In genomic region chr3:11944052-11944673, GRCh38 we compare ENCODE assay signal across 8 cellular contexts.
DNase-seq lines count a peak whose midpoint lies in the region; ATAC-seq and TF ChIP-seq lines count a peak whose summit lies in the region.

No MANE protein-coding gene starts in this region.

- intact Hi-C loops in activated CD8-positive, alpha-beta T cell treated with anti-CD3 and anti-CD28 coated beads for 36 hours (cut with micrococcal nuclease): no loop called here

- H3K9me3 Mint-ChIP-seq in activated CD8-positive, alpha-beta T cell treated with anti-CD3 and anti-CD28 coated beads for 36 hours: peaks cover 8% of the 10 kb centered on the region
- H3K9me3 Mint-ChIP-seq in activated CD8-positive, alpha-beta T cell treated with anti-CD3 and anti-CD28 coated beads, Interleukin-2, amount 10 ng/mL, durations not matched to agents 7 days and 5 days (ENCODE audit: insufficient read depth): no peaks in the 10 kb centered on the region
- H3K9me3 Mint-ChIP-seq in osteocyte (ENCODE audit: unreplicated experiment): no peaks in the 10 kb centered on the region
- peaks cover 9 to 12% of the 10 kb centered on the region in 2 donors for H3K9me3 Mint-ChIP-seq in stimulated activated naive CD8-positive, alpha-beta T cell treated with anti-CD3 and anti-CD28 coated beads, Interleukin-15, amount 100 ng/mL, for 72 hours

- POLR2A ChIA-PET in activated CD8-positive, alpha-beta T cell treated with anti-CD3 and anti-CD28 coated beads for 36 hours (lab: Charles Lee): no interaction called here
- POLR2A ChIA-PET in activated CD8-positive, alpha-beta T cell treated with anti-CD3 and anti-CD28 coated beads, Interleukin-2, amount 10 ng/mL, durations not matched to agents 7 days and 5 days (lab: Charles Lee): no interaction called here

- H3K36me3 Mint-ChIP-seq in activated CD8-positive, alpha-beta T cell treated with anti-CD3 and anti-CD28 coated beads for 36 hours (ENCODE audit: low read depth): no peaks in the 10 kb centered on the region
- H3K36me3 Mint-ChIP-seq in activated CD8-positive, alpha-beta T cell treated with anti-CD3 and anti-CD28 coated beads, Interleukin-2, amount 10 ng/mL, durations not matched to agents 7 days and 5 days (ENCODE audit: low read depth): no peaks in the 10 kb centered on the region
- no peaks in the 10 kb centered on the region for H3K36me3 Mint-ChIP-seq in osteocyte (ENCODE audit: unreplicated experiment)

- peaks cover 7% of the 10 kb centered on the region for H3K27me3 Mint-ChIP-seq in activated CD8-positive, alpha-beta T cell treated with anti-CD3 and anti-CD28 coated beads for 36 hours
- H3K27me3 Mint-ChIP-seq in activated CD8-positive, alpha-beta T cell treated with anti-CD3 and anti-CD28 coated beads, Interleukin-2, amount 10 ng/mL, durations not matched to agents 7 days and 5 days (ENCODE audit: low read depth): no peaks in the 10 kb centered on the region
- H3K27me3 Mint-ChIP-seq in osteocyte (ENCODE audit: unreplicated experiment): peaks cover 2% of the 10 kb centered on the region
- H3K27me3 Mint-ChIP-seq in stimulated activated naive CD8-positive, alpha-beta T cell treated with anti-CD3 and anti-CD28 coated beads, Interleukin-15, amount 100 ng/mL, for 72 hours: no peaks in the 10 kb centered on the region

- ATAC-seq in activated CD8-positive, alpha-beta T cell treated with anti-CD3 and anti-CD28 coated beads for 36 hours: no peak
- ATAC-seq in activated CD8-positive, alpha-beta T cell treated with anti-CD3 and anti-CD28 coated beads, Interleukin-2, amount 10 ng/mL, durations not matched to agents 7 days and 5 days: no peak
- no peak for ATAC-seq in GM18517 (IDR thresholded peaks at IDR 0.05; ENCODE audit: unreplicated experiment)
- no peak for ATAC-seq in stimulated activated naive CD8-positive, alpha-beta T cell treated with anti-CD3 and anti-CD28 coated beads, Interleukin-15, amount 100 ng/mL, for 72 hours

- H3K4me1 Mint-ChIP-seq in activated CD8-positive, alpha-beta T cell treated with anti-CD3 and anti-CD28 coated beads for 36 hours (ENCODE audit: low read depth): no peaks in the 10 kb centered on the region
- H3K4me1 Mint-ChIP-seq in activated CD8-positive, alpha-beta T cell treated with anti-CD3 and anti-CD28 coated beads, Interleukin-2, amount 10 ng/mL, durations not matched to agents 7 days and 5 days (ENCODE audit: low read depth): no peaks in the 10 kb centered on the region
- no peaks in the 10 kb centered on the region for H3K4me1 Mint-ChIP-seq in osteocyte (ENCODE audit: unreplicated experiment)
- no peaks in the 10 kb centered on the region for H3K4me1 Mint-ChIP-seq in stimulated activated naive CD8-positive, alpha-beta T cell treated with anti-CD3 and anti-CD28 coated beads, Interleukin-15, amount 100 ng/mL, for 72 hours

- CTCF ChIA-PET in activated CD8-positive, alpha-beta T cell treated with anti-CD3 and anti-CD28 coated beads for 36 hours (lab: Charles Lee): interaction anchor here (0.9 kb wide), 1 partner anchor 64 kb away, joined by 3 read pairs; no protein-coding TSS in a partner anchor
- CTCF ChIA-PET in activated CD8-positive, alpha-beta T cell treated with anti-CD3 and anti-CD28 coated beads, Interleukin-2, amount 10 ng/mL, durations not matched to agents 7 days and 5 days (lab: Charles Lee): no interaction called here

- no peak for DNase-seq in activated CD8-positive, alpha-beta T cell treated with anti-CD3 and anti-CD28 coated beads for 36 hours
- DNase-seq in activated CD8-positive, alpha-beta T cell treated with anti-CD3 and anti-CD28 coated beads, Interleukin-2, amount 10 ng/mL, durations not matched to agents 7 days and 5 days: no peak
- DNase-seq in NCI-H69 (lab: John Stamatoyannopoulos, UW) (peak; percentile 61), epithelial cell of proximal tubule (ENCODE audit: low read depth) (no peak), osteocyte (ENCODE audit: extremely low spot score, unreplicated experiment) (peak; percentile 40)
- no peak for DNase-seq in stimulated activated CD4-positive, alpha-beta T cell treated with anti-CD3 and anti-CD28 coated beads, Interleukin-4, amount 100 ng/mL, for 24 hours
- DNase-seq in stimulated activated naive CD8-positive, alpha-beta T cell treated with anti-CD3 and anti-CD28 coated beads, Interleukin-15, amount 100 ng/mL, for 72 hours: no peak

- no peak overlapping the region for H3K4me3 Mint-ChIP-seq in activated CD8-positive, alpha-beta T cell treated with anti-CD3 and anti-CD28 coated beads for 36 hours
- H3K4me3 Mint-ChIP-seq in activated CD8-positive, alpha-beta T cell treated with anti-CD3 and anti-CD28 coated beads, Interleukin-2, amount 10 ng/mL, durations not matched to agents 7 days and 5 days: no peak overlapping the region
- H3K4me3 Mint-ChIP-seq in osteocyte (ENCODE audit: unreplicated experiment): no peak overlapping the region
- no peak overlapping the region for H3K4me3 Mint-ChIP-seq in stimulated activated naive CD8-positive, alpha-beta T cell treated with anti-CD3 and anti-CD28 coated beads, Interleukin-15, amount 100 ng/mL, for 72 hours

- TF ChIP-seq CTCF in activated CD8-positive, alpha-beta T cell treated with anti-CD3 and anti-CD28 coated beads for 36 hours (IDR thresholded peaks at IDR 0.05): peak; percentile 22
- peak; percentile 87 for TF ChIP-seq CTCF in epithelial cell of proximal tubule (conservative IDR thresholded peaks at IDR 0.05; ENCODE audit: low read depth, low read length)
- peak; percentile 44 for TF ChIP-seq CTCF in osteocyte (IDR thresholded peaks at IDR 0.05)

- H3K27ac Mint-ChIP-seq in activated CD8-positive, alpha-beta T cell treated with anti-CD3 and anti-CD28 coated beads for 36 hours: no peak overlapping the region
- no peak overlapping the region for H3K27ac Mint-ChIP-seq in activated CD8-positive, alpha-beta T cell treated with anti-CD3 and anti-CD28 coated beads, Interleukin-2, amount 10 ng/mL, durations not matched to agents 7 days and 5 days
- no peak overlapping the region for H3K27ac Mint-ChIP-seq in osteocyte (ENCODE audit: unreplicated experiment)
- no peak overlapping the region for H3K27ac Mint-ChIP-seq in stimulated activated naive CD8-positive, alpha-beta T cell treated with anti-CD3 and anti-CD28 coated beads, Interleukin-15, amount 100 ng/mL, for 72 hours

- H3K4me3 ChIP-seq in epithelial cell of proximal tubule (ENCODE audit: low read depth, low read length): no peak overlapping the region

Comparison
In these comparisons a context has a peak if more than half of its experiments do, and no peak if none do; other contexts are left out.
1. DNase-seq: peak in NCI-H69 (single experiment) and osteocyte (single experiment); none in activated CD8-positive, alpha-beta T cell treated with anti-CD3 and anti-CD28 coated beads for 36 hours (single experiment), activated CD8-positive, alpha-beta T cell treated with anti-CD3 and anti-CD28 coated beads, Interleukin-2, amount 10 ng/mL, durations not matched to agents 7 days and 5 days (single experiment), epithelial cell of proximal tubule (single experiment), stimulated activated CD4-positive, alpha-beta T cell treated with anti-CD3 and anti-CD28 coated beads, Interleukin-4, amount 100 ng/mL, for 24 hours (single experiment) and stimulated activated naive CD8-positive, alpha-beta T cell treated with anti-CD3 and anti-CD28 coated beads, Interleukin-15, amount 100 ng/mL, for 72 hours (0 of 2).
2. CTCF ChIP-seq: peak in every context shown above with its lines; median percentile 87 in epithelial cell of proximal tubule; 44 in osteocyte; 22 in activated CD8-positive, alpha-beta T cell treated with anti-CD3 and anti-CD28 coated beads for 36 hours.